In the genomic region with DNA sequence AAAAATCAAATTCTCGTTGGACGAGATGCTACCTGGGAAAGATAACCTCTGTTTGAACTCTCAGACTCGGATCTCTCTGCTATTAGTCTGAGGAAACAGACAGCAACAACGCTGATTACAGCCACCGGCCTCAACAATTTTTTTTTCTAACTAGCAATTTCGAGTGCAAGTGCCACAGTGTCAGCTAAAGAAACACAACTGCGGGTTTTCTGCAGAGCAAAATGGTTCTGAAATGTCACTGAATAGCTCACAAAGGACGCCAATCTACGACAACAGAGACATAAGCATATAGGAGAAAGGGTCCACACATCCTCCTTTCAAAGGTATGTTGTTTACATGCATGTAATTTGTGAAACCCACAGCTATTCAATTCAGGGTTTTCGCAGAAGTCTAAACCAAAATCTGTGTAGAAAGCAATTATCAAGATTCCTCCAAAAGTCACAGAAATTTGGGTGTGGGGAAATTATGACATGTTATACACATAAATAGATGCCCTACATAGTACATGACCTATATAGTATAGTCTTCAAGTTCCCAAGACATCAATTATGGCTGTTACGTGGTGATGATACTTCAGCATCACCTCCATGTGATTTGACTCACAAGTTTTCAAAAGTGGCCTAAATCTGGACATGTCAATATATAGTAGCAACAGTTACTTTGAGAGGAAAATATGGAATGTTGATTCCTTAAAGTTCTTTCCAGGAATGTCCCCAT, we compare ENCODE assay signal across 1 cellular context.
TF ChIP-seq lines count a peak whose summit lies in the region.

No MANE protein-coding gene starts in this region.

TF ChIP-seq in GM12878, 131 proteins besides CTCF, POLR2A, EP300 and RAD21:
- no peak for TF ChIP-seq CHD1 (IDR thresholded peaks at IDR 0.05; ENCODE audit: low read depth, low read length)
- TF ChIP-seq RUNX3 (IDR thresholded peaks at IDR 0.05; ENCODE audit: low read length) = no peak
- TF ChIP-seq, protein P1, sequence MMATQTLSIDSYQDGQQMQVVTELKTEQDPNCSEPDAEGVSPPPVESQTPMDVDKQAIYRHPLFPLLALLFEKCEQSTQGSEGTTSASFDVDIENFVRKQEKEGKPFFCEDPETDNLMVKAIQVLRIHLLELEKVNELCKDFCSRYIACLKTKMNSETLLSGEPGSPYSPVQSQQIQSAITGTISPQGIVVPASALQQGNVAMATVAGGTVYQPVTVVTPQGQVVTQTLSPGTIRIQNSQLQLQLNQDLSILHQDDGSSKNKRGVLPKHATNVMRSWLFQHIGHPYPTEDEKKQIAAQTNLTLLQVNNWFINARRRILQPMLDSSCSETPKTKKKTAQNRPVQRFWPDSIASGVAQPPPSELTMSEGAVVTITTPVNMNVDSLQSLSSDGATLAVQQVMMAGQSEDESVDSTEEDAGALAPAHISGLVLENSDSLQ (IDR thresholded peaks at IDR 0.05) = no peak
- TF ChIP-seq, protein P2, sequence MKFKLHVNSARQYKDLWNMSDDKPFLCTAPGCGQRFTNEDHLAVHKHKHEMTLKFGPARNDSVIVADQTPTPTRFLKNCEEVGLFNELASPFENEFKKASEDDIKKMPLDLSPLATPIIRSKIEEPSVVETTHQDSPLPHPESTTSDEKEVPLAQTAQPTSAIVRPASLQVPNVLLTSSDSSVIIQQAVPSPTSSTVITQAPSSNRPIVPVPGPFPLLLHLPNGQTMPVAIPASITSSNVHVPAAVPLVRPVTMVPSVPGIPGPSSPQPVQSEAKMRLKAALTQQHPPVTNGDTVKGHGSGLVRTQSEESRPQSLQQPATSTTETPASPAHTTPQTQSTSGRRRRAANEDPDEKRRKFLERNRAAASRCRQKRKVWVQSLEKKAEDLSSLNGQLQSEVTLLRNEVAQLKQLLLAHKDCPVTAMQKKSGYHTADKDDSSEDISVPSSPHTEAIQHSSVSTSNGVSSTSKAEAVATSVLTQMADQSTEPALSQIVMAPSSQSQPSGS (IDR thresholded peaks at IDR 0.05; ENCODE audit: low read length) = no peak
- no peak for TF ChIP-seq BACH1 (IDR thresholded peaks at IDR 0.05; ENCODE audit: borderline replicate concordance)
- TF ChIP-seq KDM1A (IDR thresholded peaks at IDR 0.05; ENCODE audit: borderline replicate concordance) = no peak
- no peak for TF ChIP-seq ATF7 (IDR thresholded peaks at IDR 0.05; ENCODE audit: low read depth)
- no peak for TF ChIP-seq RAD51 (IDR thresholded peaks at IDR 0.05)
- TF ChIP-seq, protein P3, sequence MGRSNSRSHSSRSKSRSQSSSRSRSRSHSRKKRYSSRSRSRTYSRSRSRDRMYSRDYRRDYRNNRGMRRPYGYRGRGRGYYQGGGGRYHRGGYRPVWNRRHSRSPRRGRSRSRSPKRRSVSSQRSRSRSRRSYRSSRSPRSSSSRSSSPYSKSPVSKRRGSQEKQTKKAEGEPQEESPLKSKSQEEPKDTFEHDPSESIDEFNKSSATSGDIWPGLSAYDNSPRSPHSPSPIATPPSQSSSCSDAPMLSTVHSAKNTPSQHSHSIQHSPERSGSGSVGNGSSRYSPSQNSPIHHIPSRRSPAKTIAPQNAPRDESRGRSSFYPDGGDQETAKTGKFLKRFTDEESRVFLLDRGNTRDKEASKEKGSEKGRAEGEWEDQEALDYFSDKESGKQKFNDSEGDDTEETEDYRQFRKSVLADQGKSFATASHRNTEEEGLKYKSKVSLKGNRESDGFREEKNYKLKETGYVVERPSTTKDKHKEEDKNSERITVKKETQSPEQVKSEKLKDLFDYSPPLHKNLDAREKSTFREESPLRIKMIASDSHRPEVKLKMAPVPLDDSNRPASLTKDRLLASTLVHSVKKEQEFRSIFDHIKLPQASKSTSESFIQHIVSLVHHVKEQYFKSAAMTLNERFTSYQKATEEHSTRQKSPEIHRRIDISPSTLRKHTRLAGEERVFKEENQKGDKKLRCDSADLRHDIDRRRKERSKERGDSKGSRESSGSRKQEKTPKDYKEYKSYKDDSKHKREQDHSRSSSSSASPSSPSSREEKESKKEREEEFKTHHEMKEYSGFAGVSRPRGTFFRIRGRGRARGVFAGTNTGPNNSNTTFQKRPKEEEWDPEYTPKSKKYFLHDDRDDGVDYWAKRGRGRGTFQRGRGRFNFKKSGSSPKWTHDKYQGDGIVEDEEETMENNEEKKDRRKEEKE (IDR thresholded peaks at IDR 0.05) = no peak
- TF ChIP-seq CEBPB (IDR thresholded peaks at IDR 0.05; ENCODE audit: borderline replicate concordance in 1 of 2, low read depth in 2 of 2, low read length in 2 of 2) = no peak
- TF ChIP-seq, protein P4, sequence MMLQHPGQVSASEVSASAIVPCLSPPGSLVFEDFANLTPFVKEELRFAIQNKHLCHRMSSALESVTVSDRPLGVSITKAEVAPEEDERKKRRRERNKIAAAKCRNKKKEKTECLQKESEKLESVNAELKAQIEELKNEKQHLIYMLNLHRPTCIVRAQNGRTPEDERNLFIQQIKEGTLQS (IDR thresholded peaks at IDR 0.05; ENCODE audit: borderline replicate concordance, extremely low read depth, low read depth, low read length) = no peak
- TF ChIP-seq, protein P5, sequence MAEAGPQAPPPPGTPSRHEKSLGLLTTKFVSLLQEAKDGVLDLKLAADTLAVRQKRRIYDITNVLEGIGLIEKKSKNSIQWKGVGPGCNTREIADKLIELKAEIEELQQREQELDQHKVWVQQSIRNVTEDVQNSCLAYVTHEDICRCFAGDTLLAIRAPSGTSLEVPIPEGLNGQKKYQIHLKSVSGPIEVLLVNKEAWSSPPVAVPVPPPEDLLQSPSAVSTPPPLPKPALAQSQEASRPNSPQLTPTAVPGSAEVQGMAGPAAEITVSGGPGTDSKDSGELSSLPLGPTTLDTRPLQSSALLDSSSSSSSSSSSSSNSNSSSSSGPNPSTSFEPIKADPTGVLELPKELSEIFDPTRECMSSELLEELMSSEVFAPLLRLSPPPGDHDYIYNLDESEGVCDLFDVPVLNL (IDR thresholded peaks at IDR 0.05; ENCODE audit: low read depth, low read length) = no peak
- TF ChIP-seq RELA (IDR thresholded peaks at IDR 0.05; ENCODE audit: borderline replicate concordance, partially characterized antibody) = no peak
TF ChIP-seq in GM12878: peak in this region for 0.
